9 cellular contexts compared by ENCODE assay signal in genomic region chr6:90294614-90294988, GRCh38. TPM values are rescaled to one million over a fixed set of nuclear protein-coding genes. Genes with fewer than 3 reads are reported as not detected.
A peak's percentile ranks its signal among the peaks of the same experiment; 100 is the strongest.
DNase-seq lines count a peak whose midpoint lies in the region; ATAC-seq, FAIRE-seq and TF ChIP-seq lines count a peak whose summit lies in the region.
"Had no signal": no experiment of that assay in that cellular context is flagged by ENCODE, and none has a peak within 500 bp of the region (broad histone marks: within the 10 kb centered on the region; RNA-seq: fewer than 3 reads in every experiment).

No MANE protein-coding gene starts in this region.

- intact Hi-C loops in OCI-LY7 (cut with micrococcal nuclease; ENCODE audit: unreplicated experiment), result loop anchor here (1.0 to 10.0 kb wide), 4 partner anchors 8 to 660 kb away; partner anchors contain the start of gene LYRM2

- no TSS peak for BruUV-seq in OCI-LY7 (replicated peaks; lab: Mats Ljungman, UMichigan)

- H3K4me3 ChIP-seq in BLaER1, result peak overlapping the region; percentile 82
- H3K4me3 ChIP-seq in OCI-LY7 (ENCODE audit: low read depth, low read length, poor library complexity, severe bottlenecking), result peak overlapping the region; percentile 92
- peak overlapping the region; percentile 69 for H3K4me3 ChIP-seq in astrocyte (ENCODE audit: insufficient read depth, low read depth, low read length)
- H3K4me3 ChIP-seq in urinary bladder (ENCODE audit: low read depth, low read length), result peak overlapping the region; percentile 89

- H2AFZ ChIP-seq in OCI-LY7 (ENCODE audit: low read length) (no peak overlapping the region), astrocyte (ENCODE audit: low read depth, low read length) (peak overlapping the region; percentile 58)

- H4K20me1 ChIP-seq in BLaER1, result peaks cover 15% of the 10 kb centered on the region; the same call in 1 of the 2 replicates
- no peaks in the 10 kb centered on the region for H4K20me1 ChIP-seq in OCI-LY7 (ENCODE audit: insufficient read depth, low read length)
- no peaks in the 10 kb centered on the region for H4K20me1 ChIP-seq in astrocyte (ENCODE audit: insufficient read depth, low read length)

- H3K36me3 Mint-ChIP-seq in astrocyte (ENCODE audit: low read depth, unreplicated experiment), result no peaks in the 10 kb centered on the region
- peaks cover under 1% of the 10 kb centered on the region for H3K36me3 Mint-ChIP-seq in mesothelial cell of epicardium

- POLR2A ChIA-PET in OCI-LY7 (lab: Charles Lee), result interaction anchor here (1.0 to 7.0 kb wide), 8 partner anchors 9 to 120 kb away, joined by 3 to 71 read pairs (median 10); no protein-coding TSS in a partner anchor

- H3K27ac ChIP-seq in BLaER1, result peak overlapping the region; percentile 88
- peak overlapping the region; percentile 81 for H3K27ac ChIP-seq in OCI-LY7 (ENCODE audit: low read depth, low read length, poor library complexity, severe bottlenecking)
- no peak overlapping the region for H3K27ac ChIP-seq in astrocyte (ENCODE audit: low read depth, low read length)
- no peak overlapping the region for H3K27ac ChIP-seq in urinary bladder (ENCODE audit: low read depth)

- H3K9me3 ChIP-seq in BLaER1 (no peaks in the 10 kb centered on the region; the same call in 1 of the 2 replicates), OCI-LY7 (ENCODE audit: low read length) (no peaks in the 10 kb centered on the region), astrocyte (ENCODE audit: insufficient read depth, low read depth, low read length) (no peaks in the 10 kb centered on the region)

- peak; percentile 83 for DNase-seq in OCI-LY7 (ENCODE audit: low spot score)
- no peak for DNase-seq in astrocyte (ENCODE audit: low read depth)
- DNase-seq in mesothelial cell of epicardium (ENCODE audit: low spot score in 2 of 2, unreplicated experiment in 2 of 2), result no peak
- no peak for DNase-seq in GM03348 (ENCODE audit: low spot score)

- TF ChIP-seq CTCF in OCI-LY7 (conservative IDR thresholded peaks at IDR 0.05; ENCODE audit: low read length) (0 out of 2 replicates have a peak, but pooled peaks have one; percentile 31), astrocyte (IDR thresholded peaks at IDR 0.05; ENCODE audit: insufficient read depth, low read depth, low read length) (no peak), mesothelial cell of epicardium (IDR thresholded peaks at IDR 0.05; ENCODE audit: unreplicated experiment) (no peak)

- ATAC-seq in HG02981 (IDR thresholded peaks at IDR 0.05; ENCODE audit: unreplicated experiment) (no peak), GM19324 (IDR thresholded peaks at IDR 0.05; ENCODE audit: low FRiP score, unreplicated experiment) (no peak)

- CTCF ChIA-PET in OCI-LY7 (lab: Charles Lee; ENCODE audit: unreplicated experiment), result no interaction called here

- H3K4me1 Mint-ChIP-seq in astrocyte (ENCODE audit: low read depth, unreplicated experiment) (peaks cover 29% of the 10 kb centered on the region), mesothelial cell of epicardium (peaks cover 39% of the 10 kb centered on the region)

- peaks cover 47% of the 10 kb centered on the region for H3K4me1 ChIP-seq in BLaER1
- peaks cover 70% of the 10 kb centered on the region for H3K4me1 ChIP-seq in OCI-LY7 (ENCODE audit: insufficient read depth, low read length, poor library complexity, severe bottlenecking)
- peaks cover 19% of the 10 kb centered on the region for H3K4me1 ChIP-seq in astrocyte (ENCODE audit: insufficient read depth, low read length)
- H3K4me1 ChIP-seq in urinary bladder (ENCODE audit: insufficient read depth), result no peaks in the 10 kb centered on the region

- H3K9ac ChIP-seq in BLaER1 (peak overlapping the region; percentile 86), astrocyte (ENCODE audit: low read length) (peak overlapping the region; percentile 86)

- H3K27ac Mint-ChIP-seq in astrocyte (ENCODE audit: unreplicated experiment) (peak overlapping the region; percentile 66), mesothelial cell of epicardium (peak overlapping the region; percentile 75)

- H3K79me2 ChIP-seq in OCI-LY7 (ENCODE audit: insufficient read depth, low read depth, low read length), result peaks cover 64% of the 10 kb centered on the region
- H3K79me2 ChIP-seq in astrocyte (ENCODE audit: insufficient read depth, low read length), result peaks cover 9% of the 10 kb centered on the region

- no peaks in the 10 kb centered on the region for H3K9me2 ChIP-seq in OCI-LY7 (ENCODE audit: insufficient read depth, low read length)

- H3K9me3 Mint-ChIP-seq in astrocyte (ENCODE audit: unreplicated experiment) (no peaks in the 10 kb centered on the region), mesothelial cell of epicardium (peaks cover under 1% of the 10 kb centered on the region)

- H3K4me3 Mint-ChIP-seq in astrocyte (ENCODE audit: unreplicated experiment) (peak overlapping the region; percentile 88), mesothelial cell of epicardium (peak overlapping the region; percentile 87)

- WGBS in urinary bladder, result 54% methylated on average over 15 of the region's 15 CpGs

- FAIRE-seq in astrocyte (lab: Jason Lieb, UNC), result no peak
- FAIRE-seq: bronchial epithelial cell had no signal

- H3K36me3 ChIP-seq in BLaER1 (0 out of 2 replicates have a peak, but pooled peaks cover 14% of the 10 kb centered on the region), OCI-LY7 (ENCODE audit: insufficient read depth, low read length) (peaks cover 62% of the 10 kb centered on the region), astrocyte (ENCODE audit: insufficient read depth, low read length) (no peaks in the 10 kb centered on the region), urinary bladder (ENCODE audit: insufficient read depth) (no peaks in the 10 kb centered on the region)

- H3K27me3 ChIP-seq in BLaER1 (no peaks in the 10 kb centered on the region), astrocyte (ENCODE audit: insufficient read depth, low read length) (peaks cover 10% of the 10 kb centered on the region)

- H3K27me3 Mint-ChIP-seq in astrocyte (ENCODE audit: low read depth, unreplicated experiment), result no peaks in the 10 kb centered on the region
- H3K27me3 Mint-ChIP-seq in mesothelial cell of epicardium (ENCODE audit: low read depth), result peaks cover 5% of the 10 kb centered on the region

- H3K4me2 ChIP-seq in BLaER1, result peak overlapping the region; percentile 77
- peak overlapping the region; percentile 97 for H3K4me2 ChIP-seq in OCI-LY7 (ENCODE audit: low read length)
- H3K4me2 ChIP-seq in astrocyte (ENCODE audit: low read length), result peak overlapping the region; percentile 98

RNA-seq across cellular contexts. Expression of gene BACH2, which starts 2.0 kb away (rescaled TPM):
- 92.0 and 95.7 TPM in 2 replicates for total RNA-seq in OCI-LY7 (2014; rRNA removed; shearing (Covaris generic))
- total RNA-seq in OCI-LY7 (2022) (163 and 265 TPM in 2 replicates), astrocyte (12.6 and 17.5 TPM in 2 replicates), mesothelial cell of epicardium (34.1 to 36.1 TPM (median 34.1 TPM) in 3 replicates), urinary bladder (7.5 TPM)
- 0.90 TPM for polyA plus RNA-seq in urinary bladder

Comparison
In these comparisons a context has a peak if more than half of its experiments do, and no peak if none do; other contexts are left out.
1. H3K27ac ChIP-seq: peak in BLaER1 (single experiment) and OCI-LY7 (single experiment); none in astrocyte (single experiment) and urinary bladder (single experiment).
2. Peak in every context shown above with its lines, with median percentiles within 50 percentile points of each other: H3K4me2 ChIP-seq and H3K4me3 ChIP-seq.